Comparison of ENCODE assay signal across 1 cellular context in the genomic region with DNA sequence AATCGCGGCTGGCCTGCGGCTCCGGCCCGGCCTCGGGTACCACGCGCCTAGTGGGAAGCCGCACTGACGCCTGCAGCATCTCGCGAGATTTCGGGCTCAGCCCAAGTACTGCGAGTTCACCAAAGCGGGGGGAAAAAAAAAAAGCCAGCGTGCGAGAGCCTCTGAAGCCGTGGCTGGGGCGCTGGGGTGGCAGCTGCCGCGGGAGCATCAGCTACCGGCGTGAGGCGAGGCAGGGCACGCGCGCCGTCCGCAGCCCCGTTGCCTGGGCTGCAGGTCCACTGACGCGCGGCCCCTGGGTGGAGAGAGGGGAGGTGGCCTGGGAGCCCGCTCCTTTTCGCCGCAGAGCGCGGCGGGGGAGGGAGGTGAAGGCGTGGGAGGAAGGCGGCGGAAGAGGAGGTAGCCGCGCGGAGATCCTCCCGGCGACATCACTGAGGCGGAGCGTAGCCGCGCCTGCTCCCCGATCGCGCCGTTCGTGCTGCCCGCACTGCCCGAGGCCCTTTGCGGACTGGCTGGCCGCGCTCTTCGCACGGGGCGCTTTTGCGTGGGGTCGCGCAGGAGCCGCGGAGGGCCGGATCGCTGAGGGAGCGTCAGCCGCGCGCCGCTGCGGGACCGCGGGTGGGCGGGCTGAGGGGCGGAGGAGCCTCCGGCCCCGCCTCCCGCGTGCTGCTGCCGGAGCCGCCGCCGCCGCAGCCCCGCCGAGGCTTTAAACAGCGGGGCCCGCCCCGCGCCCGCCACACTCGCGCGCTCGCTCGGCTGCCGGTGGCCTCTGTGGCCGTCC.
TF ChIP-seq lines count a peak whose summit lies in the region.

A gene (plus strand): TSS at position 734 of the 778 bp plus-strand sequence. CDS start 189 bp downstream, outside the sequence.

TF ChIP-seq in HepG2, 621 proteins besides CTCF, POLR2A, EP300 and RAD21 (continued from another document and continues in another):
- TF ChIP-seq, protein P1, sequence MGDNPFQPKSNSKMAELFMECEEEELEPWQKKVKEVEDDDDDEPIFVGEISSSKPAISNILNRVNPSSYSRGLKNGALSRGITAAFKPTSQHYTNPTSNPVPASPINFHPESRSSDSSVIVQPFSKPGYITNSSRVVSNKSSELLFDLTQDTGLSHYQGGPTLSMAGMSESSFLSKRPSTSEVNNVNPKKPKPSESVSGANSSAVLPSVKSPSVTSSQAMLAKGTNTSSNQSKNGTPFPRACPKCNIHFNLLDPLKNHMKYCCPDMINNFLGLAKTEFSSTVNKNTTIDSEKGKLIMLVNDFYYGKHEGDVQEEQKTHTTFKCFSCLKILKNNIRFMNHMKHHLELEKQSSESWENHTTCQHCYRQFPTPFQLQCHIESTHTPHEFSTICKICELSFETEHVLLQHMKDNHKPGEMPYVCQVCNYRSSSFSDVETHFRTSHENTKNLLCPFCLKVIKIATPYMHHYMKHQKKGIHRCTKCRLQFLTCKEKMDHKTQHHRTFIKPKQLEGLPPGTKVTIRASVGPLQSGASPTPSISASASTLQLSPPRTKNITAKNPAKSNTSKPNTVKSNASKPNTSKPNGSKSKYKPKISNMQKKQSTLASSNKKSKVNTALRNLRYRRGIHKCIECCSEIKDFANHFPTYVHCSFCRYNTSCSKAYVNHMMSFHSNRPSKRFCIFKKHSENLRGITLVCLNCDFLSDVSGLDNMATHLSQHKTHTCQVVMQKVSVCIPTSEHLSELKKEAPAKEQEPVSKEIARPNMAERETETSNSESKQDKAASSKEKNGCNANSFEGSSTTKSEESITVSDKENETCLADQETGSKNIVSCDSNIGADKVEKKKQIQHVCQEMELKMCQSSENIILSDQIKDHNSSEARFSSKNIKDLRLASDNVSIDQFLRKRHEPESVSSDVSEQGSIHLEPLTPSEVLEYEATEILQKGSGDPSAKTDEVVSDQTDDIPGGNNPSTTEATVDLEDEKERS (CRISPR knock-in tag; IDR thresholded peaks at IDR 0.05) = no peak
- TF ChIP-seq HNRNPK (IDR thresholded peaks at IDR 0.05; ENCODE audit: low read depth, low read length, poor library complexity, severe bottlenecking) = peak; percentile 67
- no peak for TF ChIP-seq HNF4G (IDR thresholded peaks at IDR 0.05; ENCODE audit: borderline replicate concordance, low read depth, low read length)
- no peak for TF ChIP-seq HNF4G (CRISPR knock-in tag; IDR thresholded peaks at IDR 0.05; ENCODE audit: borderline replicate concordance, low read depth)
- TF ChIP-seq, protein P2, sequence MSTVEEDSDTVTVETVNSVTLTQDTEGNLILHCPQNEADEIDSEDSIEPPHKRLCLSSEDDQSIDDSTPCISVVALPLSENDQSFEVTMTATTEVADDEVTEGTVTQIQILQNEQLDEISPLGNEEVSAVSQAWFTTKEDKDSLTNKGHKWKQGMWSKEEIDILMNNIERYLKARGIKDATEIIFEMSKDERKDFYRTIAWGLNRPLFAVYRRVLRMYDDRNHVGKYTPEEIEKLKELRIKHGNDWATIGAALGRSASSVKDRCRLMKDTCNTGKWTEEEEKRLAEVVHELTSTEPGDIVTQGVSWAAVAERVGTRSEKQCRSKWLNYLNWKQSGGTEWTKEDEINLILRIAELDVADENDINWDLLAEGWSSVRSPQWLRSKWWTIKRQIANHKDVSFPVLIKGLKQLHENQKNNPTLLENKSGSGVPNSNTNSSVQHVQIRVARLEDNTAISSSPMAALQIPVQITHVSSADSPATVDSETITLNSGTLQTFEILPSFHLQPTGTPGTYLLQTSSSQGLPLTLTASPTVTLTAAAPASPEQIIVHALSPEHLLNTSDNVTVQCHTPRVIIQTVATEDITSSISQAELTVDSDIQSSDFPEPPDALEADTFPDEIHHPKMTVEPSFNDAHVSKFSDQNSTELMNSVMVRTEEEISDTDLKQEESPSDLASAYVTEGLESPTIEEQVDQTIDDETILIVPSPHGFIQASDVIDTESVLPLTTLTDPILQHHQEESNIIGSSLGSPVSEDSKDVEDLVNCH (CRISPR knock-in tag; IDR thresholded peaks at IDR 0.05) = no peak
- TF ChIP-seq, protein P3, sequence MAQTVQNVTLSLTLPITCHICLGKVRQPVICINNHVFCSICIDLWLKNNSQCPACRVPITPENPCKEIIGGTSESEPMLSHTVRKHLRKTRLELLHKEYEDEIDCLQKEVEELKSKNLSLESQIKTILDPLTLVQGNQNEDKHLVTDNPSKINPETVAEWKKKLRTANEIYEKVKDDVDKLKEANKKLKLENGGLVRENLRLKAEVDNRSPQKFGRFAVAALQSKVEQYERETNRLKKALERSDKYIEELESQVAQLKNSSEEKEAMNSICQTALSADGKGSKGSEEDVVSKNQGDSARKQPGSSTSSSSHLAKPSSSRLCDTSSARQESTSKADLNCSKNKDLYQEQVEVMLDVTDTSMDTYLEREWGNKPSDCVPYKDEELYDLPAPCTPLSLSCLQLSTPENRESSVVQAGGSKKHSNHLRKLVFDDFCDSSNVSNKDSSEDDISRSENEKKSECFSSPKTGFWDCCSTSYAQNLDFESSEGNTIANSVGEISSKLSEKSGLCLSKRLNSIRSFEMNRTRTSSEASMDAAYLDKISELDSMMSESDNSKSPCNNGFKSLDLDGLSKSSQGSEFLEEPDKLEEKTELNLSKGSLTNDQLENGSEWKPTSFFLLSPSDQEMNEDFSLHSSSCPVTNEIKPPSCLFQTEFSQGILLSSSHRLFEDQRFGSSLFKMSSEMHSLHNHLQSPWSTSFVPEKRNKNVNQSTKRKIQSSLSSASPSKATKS (CRISPR knock-in tag; IDR thresholded peaks at IDR 0.05) = no peak
- TF ChIP-seq SKI (IDR thresholded peaks at IDR 0.05; ENCODE audit: partially characterized antibody) = no peak
- TF ChIP-seq, protein P4, sequence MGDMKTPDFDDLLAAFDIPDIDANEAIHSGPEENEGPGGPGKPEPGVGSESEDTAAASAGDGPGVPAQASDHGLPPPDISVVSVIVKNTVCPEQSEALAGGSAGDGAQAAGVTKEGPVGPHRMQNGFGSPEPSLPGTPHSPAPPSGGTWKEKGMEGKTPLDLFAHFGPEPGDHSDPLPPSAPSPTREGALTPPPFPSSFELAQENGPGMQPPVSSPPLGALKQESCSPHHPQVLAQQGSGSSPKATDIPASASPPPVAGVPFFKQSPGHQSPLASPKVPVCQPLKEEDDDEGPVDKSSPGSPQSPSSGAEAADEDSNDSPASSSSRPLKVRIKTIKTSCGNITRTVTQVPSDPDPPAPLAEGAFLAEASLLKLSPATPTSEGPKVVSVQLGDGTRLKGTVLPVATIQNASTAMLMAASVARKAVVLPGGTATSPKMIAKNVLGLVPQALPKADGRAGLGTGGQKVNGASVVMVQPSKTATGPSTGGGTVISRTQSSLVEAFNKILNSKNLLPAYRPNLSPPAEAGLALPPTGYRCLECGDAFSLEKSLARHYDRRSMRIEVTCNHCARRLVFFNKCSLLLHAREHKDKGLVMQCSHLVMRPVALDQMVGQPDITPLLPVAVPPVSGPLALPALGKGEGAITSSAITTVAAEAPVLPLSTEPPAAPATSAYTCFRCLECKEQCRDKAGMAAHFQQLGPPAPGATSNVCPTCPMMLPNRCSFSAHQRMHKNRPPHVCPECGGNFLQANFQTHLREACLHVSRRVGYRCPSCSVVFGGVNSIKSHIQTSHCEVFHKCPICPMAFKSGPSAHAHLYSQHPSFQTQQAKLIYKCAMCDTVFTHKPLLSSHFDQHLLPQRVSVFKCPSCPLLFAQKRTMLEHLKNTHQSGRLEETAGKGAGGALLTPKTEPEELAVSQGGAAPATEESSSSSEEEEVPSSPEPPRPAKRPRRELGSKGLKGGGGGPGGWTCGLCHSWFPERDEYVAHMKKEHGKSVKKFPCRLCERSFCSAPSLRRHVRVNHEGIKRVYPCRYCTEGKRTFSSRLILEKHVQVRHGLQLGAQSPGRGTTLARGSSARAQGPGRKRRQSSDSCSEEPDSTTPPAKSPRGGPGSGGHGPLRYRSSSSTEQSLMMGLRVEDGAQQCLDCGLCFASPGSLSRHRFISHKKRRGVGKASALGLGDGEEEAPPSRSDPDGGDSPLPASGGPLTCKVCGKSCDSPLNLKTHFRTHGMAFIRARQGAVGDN (CRISPR knock-in tag; IDR thresholded peaks at IDR 0.05) = peak; percentile 97
- TF ChIP-seq TRIM24 (CRISPR knock-in tag; IDR thresholded peaks at IDR 0.05) = no peak
- no peak for TF ChIP-seq NAIF1 (CRISPR knock-in tag; IDR thresholded peaks at IDR 0.05; ENCODE audit: borderline replicate concordance)
- no peak for TF ChIP-seq ZNF232 (CRISPR knock-in tag; IDR thresholded peaks at IDR 0.05; ENCODE audit: borderline replicate concordance)
- TF ChIP-seq TOE1 (CRISPR knock-in tag; IDR thresholded peaks at IDR 0.05) = no peak
- no peak for TF ChIP-seq KAT7 (CRISPR knock-in tag; IDR thresholded peaks at IDR 0.05; ENCODE audit: borderline replicate concordance)
- peak; percentile 44; the same call in 1 of the 2 replicates for TF ChIP-seq ZNF563 (CRISPR knock-in tag; IDR thresholded peaks at IDR 0.05)
- peak; percentile 83; the same call in 1 of the 2 replicates for TF ChIP-seq GABPB1 (CRISPR knock-in tag; IDR thresholded peaks at IDR 0.05)
- TF ChIP-seq HDAC6 (IDR thresholded peaks at IDR 0.05; ENCODE audit: low read depth, low read length) = no peak
- TF ChIP-seq ZNF761 (CRISPR knock-in tag; conservative IDR thresholded peaks at IDR 0.05) = no peak
- no peak for TF ChIP-seq ZBTB42 (CRISPR knock-in tag; IDR thresholded peaks at IDR 0.05)
- no peak for TF ChIP-seq FOXA3 (CRISPR knock-in tag; IDR thresholded peaks at IDR 0.05)
- no peak for TF ChIP-seq SMAD3 (CRISPR knock-in tag; IDR thresholded peaks at IDR 0.05)
- no peak for TF ChIP-seq ZNF530 (CRISPR knock-in tag; IDR thresholded peaks at IDR 0.05; ENCODE audit: low read depth)
- no peak for TF ChIP-seq ZIK1 (CRISPR knock-in tag; IDR thresholded peaks at IDR 0.05; ENCODE audit: borderline replicate concordance, low read depth)
- TF ChIP-seq ZNF776 (CRISPR knock-in tag; IDR thresholded peaks at IDR 0.05) = no peak; the same call in 1 of the 2 replicates
- no peak; the same call in 1 of the 2 replicates for TF ChIP-seq HDAC1 (CRISPR knock-in tag; IDR thresholded peaks at IDR 0.05)
- TF ChIP-seq GTF3A (CRISPR knock-in tag; conservative IDR thresholded peaks at IDR 0.05) = no peak
- TF ChIP-seq, protein P5, sequence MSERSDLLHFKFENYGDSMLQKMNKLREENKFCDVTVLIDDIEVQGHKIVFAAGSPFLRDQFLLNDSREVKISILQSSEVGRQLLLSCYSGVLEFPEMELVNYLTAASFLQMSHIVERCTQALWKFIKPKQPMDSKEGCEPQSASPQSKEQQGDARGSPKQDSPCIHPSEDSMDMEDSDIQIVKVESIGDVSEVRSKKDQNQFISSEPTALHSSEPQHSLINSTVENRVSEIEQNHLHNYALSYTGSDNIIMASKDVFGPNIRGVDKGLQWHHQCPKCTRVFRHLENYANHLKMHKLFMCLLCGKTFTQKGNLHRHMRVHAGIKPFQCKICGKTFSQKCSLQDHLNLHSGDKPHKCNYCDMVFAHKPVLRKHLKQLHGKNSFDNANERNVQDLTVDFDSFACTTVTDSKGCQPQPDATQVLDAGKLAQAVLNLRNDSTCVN (CRISPR knock-in tag; IDR thresholded peaks at IDR 0.05; ENCODE audit: borderline replicate concordance) = no peak
- TF ChIP-seq, protein P6, sequence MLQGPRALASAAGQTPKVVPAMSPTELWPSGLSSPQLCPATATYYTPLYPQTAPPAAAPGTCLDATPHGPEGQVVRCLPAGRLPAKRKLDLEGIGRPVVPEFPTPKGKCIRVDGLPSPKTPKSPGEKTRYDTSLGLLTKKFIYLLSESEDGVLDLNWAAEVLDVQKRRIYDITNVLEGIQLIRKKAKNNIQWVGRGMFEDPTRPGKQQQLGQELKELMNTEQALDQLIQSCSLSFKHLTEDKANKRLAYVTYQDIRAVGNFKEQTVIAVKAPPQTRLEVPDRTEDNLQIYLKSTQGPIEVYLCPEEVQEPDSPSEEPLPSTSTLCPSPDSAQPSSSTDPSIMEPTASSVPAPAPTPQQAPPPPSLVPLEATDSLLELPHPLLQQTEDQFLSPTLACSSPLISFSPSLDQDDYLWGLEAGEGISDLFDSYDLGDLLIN (CRISPR knock-in tag; IDR thresholded peaks at IDR 0.05; ENCODE audit: borderline replicate concordance) = no peak
- TF ChIP-seq ZNF296 (CRISPR knock-in tag; conservative IDR thresholded peaks at IDR 0.05) = no peak
- TF ChIP-seq ZNF547 (CRISPR knock-in tag; IDR thresholded peaks at IDR 0.05) = no peak
- TF ChIP-seq TAF15 (IDR thresholded peaks at IDR 0.05; ENCODE audit: low read depth, low read length, poor library complexity, severe bottlenecking) = no peak
- peak; percentile 69; the same call in 1 of the 2 replicates for TF ChIP-seq SPEN (CRISPR knock-in tag; IDR thresholded peaks at IDR 0.05; ENCODE audit: low read depth)
- TF ChIP-seq ZNF569 (CRISPR knock-in tag; IDR thresholded peaks at IDR 0.05; ENCODE audit: borderline replicate concordance) = no peak
- no peak for TF ChIP-seq ZNF446 (CRISPR knock-in tag; IDR thresholded peaks at IDR 0.05)
- no peak for TF ChIP-seq NR3C1 (CRISPR knock-in tag; IDR thresholded peaks at IDR 0.05)
- no peak for TF ChIP-seq ZNF772 (CRISPR knock-in tag; IDR thresholded peaks at IDR 0.05)
- no peak for TF ChIP-seq NKX3-1 (CRISPR knock-in tag; IDR thresholded peaks at IDR 0.05)
- TF ChIP-seq, protein P7, sequence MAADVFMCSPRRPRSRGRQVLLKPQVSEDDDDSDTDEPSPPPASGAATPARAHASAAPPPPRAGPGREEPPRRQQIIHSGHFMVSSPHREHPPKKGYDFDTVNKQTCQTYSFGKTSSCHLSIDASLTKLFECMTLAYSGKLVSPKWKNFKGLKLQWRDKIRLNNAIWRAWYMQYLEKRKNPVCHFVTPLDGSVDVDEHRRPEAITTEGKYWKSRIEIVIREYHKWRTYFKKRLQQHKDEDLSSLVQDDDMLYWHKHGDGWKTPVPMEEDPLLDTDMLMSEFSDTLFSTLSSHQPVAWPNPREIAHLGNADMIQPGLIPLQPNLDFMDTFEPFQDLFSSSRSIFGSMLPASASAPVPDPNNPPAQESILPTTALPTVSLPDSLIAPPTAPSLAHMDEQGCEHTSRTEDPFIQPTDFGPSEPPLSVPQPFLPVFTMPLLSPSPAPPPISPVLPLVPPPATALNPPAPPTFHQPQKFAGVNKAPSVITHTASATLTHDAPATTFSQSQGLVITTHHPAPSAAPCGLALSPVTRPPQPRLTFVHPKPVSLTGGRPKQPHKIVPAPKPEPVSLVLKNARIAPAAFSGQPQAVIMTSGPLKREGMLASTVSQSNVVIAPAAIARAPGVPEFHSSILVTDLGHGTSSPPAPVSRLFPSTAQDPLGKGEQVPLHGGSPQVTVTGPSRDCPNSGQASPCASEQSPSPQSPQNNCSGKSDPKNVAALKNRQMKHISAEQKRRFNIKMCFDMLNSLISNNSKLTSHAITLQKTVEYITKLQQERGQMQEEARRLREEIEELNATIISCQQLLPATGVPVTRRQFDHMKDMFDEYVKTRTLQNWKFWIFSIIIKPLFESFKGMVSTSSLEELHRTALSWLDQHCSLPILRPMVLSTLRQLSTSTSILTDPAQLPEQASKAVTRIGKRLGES (CRISPR knock-in tag; IDR thresholded peaks at IDR 0.05; ENCODE audit: borderline replicate concordance) = no peak
- TF ChIP-seq CEBPB (IDR thresholded peaks at IDR 0.05; ENCODE audit: borderline replicate concordance, low read depth, low read length) = no peak
- TF ChIP-seq ZNF709 (CRISPR knock-in tag; IDR thresholded peaks at IDR 0.05) = 0 out of 2 replicates have a peak, but pooled peaks have one; percentile 64
- TF ChIP-seq, protein P8, sequence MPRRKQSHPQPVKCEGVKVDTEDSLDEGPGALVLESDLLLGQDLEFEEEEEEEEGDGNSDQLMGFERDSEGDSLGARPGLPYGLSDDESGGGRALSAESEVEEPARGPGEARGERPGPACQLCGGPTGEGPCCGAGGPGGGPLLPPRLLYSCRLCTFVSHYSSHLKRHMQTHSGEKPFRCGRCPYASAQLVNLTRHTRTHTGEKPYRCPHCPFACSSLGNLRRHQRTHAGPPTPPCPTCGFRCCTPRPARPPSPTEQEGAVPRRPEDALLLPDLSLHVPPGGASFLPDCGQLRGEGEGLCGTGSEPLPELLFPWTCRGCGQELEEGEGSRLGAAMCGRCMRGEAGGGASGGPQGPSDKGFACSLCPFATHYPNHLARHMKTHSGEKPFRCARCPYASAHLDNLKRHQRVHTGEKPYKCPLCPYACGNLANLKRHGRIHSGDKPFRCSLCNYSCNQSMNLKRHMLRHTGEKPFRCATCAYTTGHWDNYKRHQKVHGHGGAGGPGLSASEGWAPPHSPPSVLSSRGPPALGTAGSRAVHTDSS (CRISPR knock-in tag; conservative IDR thresholded peaks at IDR 0.05) = no peak
- TF ChIP-seq PHF5A (CRISPR knock-in tag; IDR thresholded peaks at IDR 0.05; ENCODE audit: low read depth, unreplicated experiment) = no peak
